In genomic region chr2:144117079-144117478, GRCh38 we compare ENCODE assay signal across 26 cellular contexts.
"Had no signal": no experiment of that assay in that cellular context is flagged by ENCODE, and none has a peak within 500 bp of the region (broad histone marks: within the 10 kb centered on the region; RNA-seq: fewer than 3 reads in every experiment).

No MANE protein-coding gene starts in this region.

- H3K4me3 Mint-ChIP-seq: activated CD4-positive, alpha-beta memory T cell treated with anti-CD3 and anti-CD28 coated beads for 36 hours; activated CD8-positive, alpha-beta memory T cell treated with anti-CD3 and anti-CD28 coated beads, Interleukin-2, amount 10 ng/mL, durations not matched to agents 7 days and 5 days; activated naive CD4-positive, alpha-beta T cell treated with anti-CD3 and anti-CD28 coated beads, Interleukin-2, amount 10 ng/mL, durations not matched to agents 7 days and 5 days; neural crest cell; T-helper 17 cell had no signal

- ATAC-seq: activated CD8-positive, alpha-beta memory T cell treated with anti-CD3 and anti-CD28 coated beads, Interleukin-2, amount 10 ng/mL, durations not matched to agents 7 days and 5 days; foreskin keratinocyte; left colon; mucosa of descending colon; right lobe of liver; T-helper 17 cell; upper lobe of right lung had no signal

- H3K27me3 Mint-ChIP-seq: activated CD4-positive, alpha-beta memory T cell treated with anti-CD3 and anti-CD28 coated beads for 36 hours; activated CD8-positive, alpha-beta memory T cell treated with anti-CD3 and anti-CD28 coated beads, Interleukin-2, amount 10 ng/mL, durations not matched to agents 7 days and 5 days; activated naive CD4-positive, alpha-beta T cell treated with anti-CD3 and anti-CD28 coated beads, Interleukin-2, amount 10 ng/mL, durations not matched to agents 7 days and 5 days; T-helper 17 cell had no signal

- H3K36me3 ChIP-seq: adrenal gland, ascending aorta, brain microvascular endothelial cell, right lobe of liver, upper lobe of right lung, WERI-Rb-1 had no signal

- H3K9me3 ChIP-seq: mucosa of descending colon, right lobe of liver, upper lobe of right lung had no signal

- H3K27me3 ChIP-seq: adrenal gland, ascending aorta, brain microvascular endothelial cell, foreskin keratinocyte, right lobe of liver, upper lobe of right lung had no signal

- H3K9me3 Mint-ChIP-seq: activated CD4-positive, alpha-beta memory T cell treated with anti-CD3 and anti-CD28 coated beads for 36 hours; activated naive CD4-positive, alpha-beta T cell treated with anti-CD3 and anti-CD28 coated beads, Interleukin-2, amount 10 ng/mL, durations not matched to agents 7 days and 5 days had no signal

- H3K4me3 ChIP-seq: adrenal gland, ascending aorta, mucosa of descending colon, right lobe of liver, skin epidermis, upper lobe of right lung had no signal

- H3K36me3 Mint-ChIP-seq: activated CD4-positive, alpha-beta memory T cell treated with anti-CD3 and anti-CD28 coated beads for 36 hours; activated naive CD4-positive, alpha-beta T cell treated with anti-CD3 and anti-CD28 coated beads, Interleukin-2, amount 10 ng/mL, durations not matched to agents 7 days and 5 days had no signal

- H3K4me1 Mint-ChIP-seq: activated naive CD4-positive, alpha-beta T cell treated with anti-CD3 and anti-CD28 coated beads, Interleukin-2, amount 10 ng/mL, durations not matched to agents 7 days and 5 days had no signal

- H3K4me1 ChIP-seq: adrenal gland, ascending aorta, right lobe of liver, upper lobe of right lung had no signal

- H3K27ac Mint-ChIP-seq: activated CD4-positive, alpha-beta memory T cell treated with anti-CD3 and anti-CD28 coated beads for 36 hours; activated CD8-positive, alpha-beta memory T cell treated with anti-CD3 and anti-CD28 coated beads, Interleukin-2, amount 10 ng/mL, durations not matched to agents 7 days and 5 days; activated naive CD4-positive, alpha-beta T cell treated with anti-CD3 and anti-CD28 coated beads, Interleukin-2, amount 10 ng/mL, durations not matched to agents 7 days and 5 days; T-helper 17 cell had no signal

- H3K27ac ChIP-seq: adrenal gland, ascending aorta, brain microvascular endothelial cell, foreskin keratinocyte, right lobe of liver, skin epidermis, upper lobe of right lung, WERI-Rb-1 had no signal

- DNase-seq: activated CD4-positive, alpha-beta memory T cell treated with anti-CD3 and anti-CD28 coated beads for 36 hours; activated CD4-positive, alpha-beta T cell treated with anti-CD3 and anti-CD28 coated beads for 1 hour; activated CD8-positive, alpha-beta memory T cell treated with anti-CD3 and anti-CD28 coated beads, Interleukin-2, amount 10 ng/mL, durations not matched to agents 7 days and 5 days; activated effector memory CD4-positive, alpha-beta T cell treated with anti-CD3 and anti-CD28 coated beads, Interleukin-2, amount 50 U/mL, for 16 hours; activated naive CD4-positive, alpha-beta T cell treated with anti-CD3 and anti-CD28 coated beads, Interleukin-2, amount 10 ng/mL, durations not matched to agents 7 days and 5 days; activated T-cell treated with anti-CD3 and anti-CD28 coated beads for 4 hours; adrenal gland; brain microvascular endothelial cell; caudate nucleus; dermis blood vessel endothelial cell; effector CD8-positive, alpha-beta T cell; foreskin keratinocyte; left colon; mesendoderm; mucosa of descending colon; occipital lobe; posterior cingulate gyrus; right lobe of liver; stimulated activated CD4-positive, alpha-beta T cell treated with anti-CD3 and anti-CD28 coated beads, Interleukin-1b, Interleukin-23, amount 100 ng/mL, for 48 hours; SW 1271; T-helper 17 cell; upper lobe of right lung; WERI-Rb-1 had no signal
